ENCODE assay signal across 14 cellular contexts in genomic region chr6:31529329-31530150, GRCh38. TPM values are rescaled to one million over a fixed set of nuclear protein-coding genes. Genes with fewer than 3 reads are reported as not detected.
A peak's percentile ranks its signal among the peaks of the same experiment; 100 is the strongest.
DNase-seq lines count a peak whose midpoint lies in the region; ATAC-seq lines count a peak whose summit lies in the region.
"Had no signal": no experiment of that assay in that cellular context is flagged by ENCODE, and none has a peak within 500 bp of the region (broad histone marks: within the 10 kb centered on the region; RNA-seq: fewer than 3 reads in every experiment).

No MANE protein-coding gene starts in this region.

- H3K36me3 Mint-ChIP-seq in naive thymus-derived CD8-positive, alpha-beta T cell: peaks cover 4 to 57% (median 12%) of the 10 kb centered on the region in 3 donors

- POLR2A ChIA-PET in naive thymus-derived CD8-positive, alpha-beta T cell (lab: Charles Lee): interaction anchor here (1.7 to 2.5 kb wide), 2 partner anchors 9 to 11 kb away, joined by 5 to 13 read pairs; partner anchors contain the start of gene DDX39B

- DNase-seq in NCI-H748 (lab: John Stamatoyannopoulos, UW; ENCODE audit: unreplicated experiment): peak; percentile 27
- no peak for DNase-seq in NCI-H748 treated with DMSO at 0.1 percent for 48 hours (lab: John Stamatoyannopoulos, UW)
- DNase-seq in HK-2 (ENCODE audit: unreplicated experiment): peak; percentile 33
- peak; percentile 26 for DNase-seq in astrocyte of the hippocampus (ENCODE audit: low read depth, low spot score)
- no peak for DNase-seq in naive thymus-derived CD8-positive, alpha-beta T cell
- DNase-seq in stimulated activated CD4-positive, alpha-beta T cell treated with anti-CD3 and anti-CD28 coated beads, Interleukin-4, amount 100 ng/mL, for 4 hours: no peak
- no peak for DNase-seq in NOMO-1 treated with DMSO at 0.1 percent for 48 hours (lab: John Stamatoyannopoulos, UW; ENCODE audit: unreplicated experiment)
- DNase-seq: ACHN, DMS79 treated with DMSO at 0.1 percent for 48 hours, transverse colon had no signal

- peak overlapping the region in 1 of 10 donors; percentile 14 for H3K4me3 Mint-ChIP-seq in naive thymus-derived CD8-positive, alpha-beta T cell

- peak; percentile 18 to 33 for ATAC-seq in naive thymus-derived CD8-positive, alpha-beta T cell
- no peak for ATAC-seq in GM18498 (IDR thresholded peaks at IDR 0.05; ENCODE audit: unreplicated experiment)

- H3K4me1 Mint-ChIP-seq in naive thymus-derived CD8-positive, alpha-beta T cell: peaks cover 2 to 31% (median 13%) of the 10 kb centered on the region in 4 donors

- no peaks in the 10 kb centered on the region for H3K27me3 Mint-ChIP-seq in naive thymus-derived CD8-positive, alpha-beta T cell

- peak overlapping the region in 3 of 10 donors; percentile 18 to 41 (median 37) for H3K27ac Mint-ChIP-seq in naive thymus-derived CD8-positive, alpha-beta T cell

- no peaks in the 10 kb centered on the region for H3K9me3 Mint-ChIP-seq in naive thymus-derived CD8-positive, alpha-beta T cell

RNA-seq across cellular contexts. Expression of gene MCCD1, which starts 0.8 kb away (rescaled TPM):
- total RNA-seq in naive thymus-derived CD8-positive, alpha-beta T cell: not detected
- not detected for polyA plus RNA-seq in naive thymus-derived CD8-positive, alpha-beta T cell
- total RNA-seq: astrocyte, HT-29, mononuclear cell, transverse colon had no signal

RNA-seq across cellular contexts. Expression of gene DDX39B, which starts 12.3 kb away (rescaled TPM):
- 100 to 1,000 TPM; 679 to 768 TPM for total RNA-seq in naive thymus-derived CD8-positive, alpha-beta T cell
- polyA plus RNA-seq in naive thymus-derived CD8-positive, alpha-beta T cell: 100 to 1,000 TPM in 1 of 3 donors, 10 to 100 TPM in 2; 53.6 to 104 (median 96.0) TPM

RNA-seq across cellular contexts. Expression of gene ATP6V1G2, which starts 16.9 kb away (rescaled TPM):
- 1 to 10 TPM; 7.9 TPM for total RNA-seq in naive thymus-derived CD8-positive, alpha-beta T cell
- polyA plus RNA-seq in naive thymus-derived CD8-positive, alpha-beta T cell: under 1 TPM in 2 of 3 donors, not detected in 1; 0.55 to 0.56 TPM
- total RNA-seq: HT-29 had no signal

RNA-seq across cellular contexts. Expression of gene NFKBIL1, which starts 17.9 kb away (rescaled TPM):
- 10 to 100 TPM; 14.1 to 15.2 TPM for total RNA-seq in naive thymus-derived CD8-positive, alpha-beta T cell
- 10 to 100 TPM in 1 of 3 donors, 1 to 10 TPM in 2; 8.4 to 10.0 (median 8.5) TPM for polyA plus RNA-seq in naive thymus-derived CD8-positive, alpha-beta T cell

RNA-seq across cellular contexts. Expression of gene MICB, which starts 31.6 kb away (rescaled TPM):
- 10 to 100 TPM; 12.3 to 13.8 TPM for total RNA-seq in naive thymus-derived CD8-positive, alpha-beta T cell
- polyA plus RNA-seq in naive thymus-derived CD8-positive, alpha-beta T cell: 1 to 10 TPM; 3.3 to 4.7 (median 3.8) TPM

Comparison
In these comparisons a context has a peak if more than half of its experiments do, and no peak if none do; other contexts are left out.
1. DNase-seq: peak in NCI-H748 (single experiment), HK-2 (single experiment) and astrocyte of the hippocampus (single experiment); none in NCI-H748 treated with DMSO at 0.1 percent for 48 hours (single experiment), naive thymus-derived CD8-positive, alpha-beta T cell (0 of 10), stimulated activated CD4-positive, alpha-beta T cell treated with anti-CD3 and anti-CD28 coated beads, Interleukin-4, amount 100 ng/mL, for 4 hours (0 of 2) and NOMO-1 treated with DMSO at 0.1 percent for 48 hours (single experiment).